ENCODE assay signal across 12 cellular contexts in the genomic region with DNA sequence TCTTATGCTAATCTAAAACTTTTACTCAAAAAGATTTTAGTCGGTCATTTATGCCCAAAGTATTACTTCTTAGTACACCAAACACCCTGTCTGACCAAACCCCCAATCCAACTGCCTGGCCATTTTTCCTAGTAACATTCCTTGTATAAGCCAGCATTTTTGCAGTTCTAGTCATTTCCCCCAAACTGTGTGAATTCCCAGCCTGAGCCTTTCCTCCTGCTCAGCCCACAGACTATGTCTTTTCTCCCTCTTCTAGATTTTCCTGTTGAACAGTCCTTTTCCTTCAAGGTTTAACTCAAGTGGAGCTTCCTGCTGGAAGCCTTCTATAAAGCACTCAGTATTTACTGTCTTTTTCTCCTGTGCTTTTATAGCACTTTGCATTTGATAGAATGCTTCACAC.
DNase-seq lines count a peak whose midpoint lies in the region; ATAC-seq and TF ChIP-seq lines count a peak whose summit lies in the region.
"Had no signal": no experiment of that assay in that cellular context is flagged by ENCODE, and none has a peak within 500 bp of the region (broad histone marks: within the 10 kb centered on the region; RNA-seq: fewer than 3 reads in every experiment).

No MANE protein-coding gene starts in this region.

- H2BK12ac ChIP-seq in H9 (ENCODE audit: insufficient read length, low read depth, low read length), result no peak overlapping the region

- H3K9me3 Mint-ChIP-seq in H9, result no peaks in the 10 kb centered on the region; a peak in 1 of 5 replicates

- H2AFZ ChIP-seq in H9 (ENCODE audit: low read length), result no peak overlapping the region

- H3K79me2 ChIP-seq in H9 (ENCODE audit: insufficient read depth, low read length), result no peaks in the 10 kb centered on the region

- H3K79me1 ChIP-seq in H9 (ENCODE audit: insufficient read depth, low read depth, low read length, poor library complexity, severe bottlenecking), result no peaks in the 10 kb centered on the region

- H3K9ac ChIP-seq in H9 (ENCODE audit: extremely low read depth, insufficient read length, low read length), result no peak overlapping the region
- no peak overlapping the region for H3K9ac ChIP-seq in adipocyte (ENCODE audit: low read length)
- H3K9ac ChIP-seq in skeletal muscle satellite cell (ENCODE audit: low read depth, low read length), result peak overlapping the region; percentile 47

- no peak overlapping the region for H2AK5ac ChIP-seq in H9 (ENCODE audit: insufficient read length, low read length)

- H3K4ac ChIP-seq in H9 (ENCODE audit: low read depth, low read length), result no peak overlapping the region

- peaks cover 8% of the 10 kb centered on the region in 2 experiments for H3K4me1 Mint-ChIP-seq in H9

- no peak overlapping the region for H2BK20ac ChIP-seq in H9 (ENCODE audit: low read depth, low read length, poor library complexity, severe bottlenecking)

- no peak overlapping the region for H3K18ac ChIP-seq in H9 (ENCODE audit: insufficient read length, low read depth, low read length)

- H4K20me1 ChIP-seq in H9 (ENCODE audit: control insufficient read depth, insufficient read depth, insufficient read length), result no peaks in the 10 kb centered on the region

- no peak for TF ChIP-seq EP300 in gastroesophageal sphincter (IDR thresholded peaks at IDR 0.05)

- H4K91ac ChIP-seq in H9 (ENCODE audit: insufficient read length, low read depth, low read length), result no peak overlapping the region

- H3K4me2 ChIP-seq in H9 (ENCODE audit: insufficient read depth, insufficient read length, low read length) (no peak overlapping the region), skeletal muscle satellite cell (ENCODE audit: low read length) (peak overlapping the region; percentile 22)

- no peak overlapping the region for H2BK5ac ChIP-seq in H9 (ENCODE audit: insufficient read length, low read length)

- no peak overlapping the region for H3K23ac ChIP-seq in H9 (ENCODE audit: insufficient read length, low read depth, low read length)

- H3K27ac ChIP-seq in H9 (ENCODE audit: insufficient read length, low read depth, low read length) (no peak overlapping the region), gastroesophageal sphincter (no peak overlapping the region)

- H3K14ac ChIP-seq in H9 (ENCODE audit: insufficient read depth, low read length), result no peak overlapping the region

- H3T11ph ChIP-seq in H9 (ENCODE audit: low read length), result no peak overlapping the region

- no peak for ATAC-seq in gastroesophageal sphincter

- H3K36me3 ChIP-seq in adipocyte (ENCODE audit: control insufficient read depth, insufficient read depth, low read length, severe bottlenecking) (no peaks in the 10 kb centered on the region), skeletal muscle satellite cell (ENCODE audit: insufficient read depth, low read length) (no peaks in the 10 kb centered on the region), gastroesophageal sphincter (no peaks in the 10 kb centered on the region)

- WGBS in H9 (ENCODE audit: extremely low coverage, insufficient read length, low lambda C conversion rate), result no CpG with 5 or more reads among the region's 1 CpG
- WGBS in gastroesophageal sphincter (ENCODE audit: low coverage in 1 of 2), 2 donors, result 72 to 91% methylated on average over 1 of the region's 1 CpG
- 91 to 96% methylated on average over 1 of the region's 1 CpG for WGBS in lower leg skin, 2 donors

- H3K9me3 ChIP-seq in H9 (ENCODE audit: control insufficient read depth, low read depth, low read length) (no peaks in the 10 kb centered on the region), adipocyte (ENCODE audit: control insufficient read depth, low read length) (no peaks in the 10 kb centered on the region), skeletal muscle satellite cell (replicated peaks; ENCODE audit: low read length) (no peaks in the 10 kb centered on the region), gastroesophageal sphincter (no peaks in the 10 kb centered on the region)

- no peaks in the 10 kb centered on the region for H3K23me2 ChIP-seq in H9 (ENCODE audit: insufficient read length, low read depth, low read length, poor library complexity, severe bottlenecking)

- H3K4me3 ChIP-seq in adipocyte (ENCODE audit: low read length) (no peak overlapping the region), skeletal muscle satellite cell (ENCODE audit: low read length) (no peak overlapping the region), gastroesophageal sphincter (no peak overlapping the region), lower leg skin (ENCODE audit: low read depth, poor library complexity, severe bottlenecking) (no peak overlapping the region)

- H2BK120ac ChIP-seq in H9 (ENCODE audit: low read depth, low read length, poor library complexity, severe bottlenecking), result no peak overlapping the region

- H4K5ac ChIP-seq in H9 (ENCODE audit: insufficient read length, low read depth, low read length), result no peak overlapping the region

- no peaks in the 10 kb centered on the region for H3K4me1 ChIP-seq in H9 (ENCODE audit: insufficient read depth, low read length)
- peaks cover 43% of the 10 kb centered on the region for H3K4me1 ChIP-seq in adipocyte (ENCODE audit: control insufficient read depth, insufficient read depth, low read length)
- H3K4me1 ChIP-seq in skeletal muscle satellite cell (ENCODE audit: control insufficient read depth, insufficient read depth, low read length), result peaks cover 49% of the 10 kb centered on the region
- H3K4me1 ChIP-seq in gastroesophageal sphincter, result no peaks in the 10 kb centered on the region

- H3K27ac Mint-ChIP-seq in H9, result peak overlapping the region; percentile 3 to 83 (median 20); a peak in 3 of 7 replicates

- H3K56ac ChIP-seq in H9 (ENCODE audit: insufficient read length, low read depth, low read length), result no peak overlapping the region

- H3K27me3 ChIP-seq in H9 (ENCODE audit: insufficient read depth, low read length), result no peaks in the 10 kb centered on the region
- no peaks in the 10 kb centered on the region for H3K27me3 ChIP-seq in adipocyte (replicated peaks; ENCODE audit: control insufficient read depth, insufficient read depth, low read length)
- H3K27me3 ChIP-seq in skeletal muscle satellite cell (ENCODE audit: control insufficient read depth, insufficient read depth, low read length), result no peaks in the 10 kb centered on the region
- H3K27me3 ChIP-seq in gastroesophageal sphincter, result no peaks in the 10 kb centered on the region

- TF ChIP-seq POLR2A in gastroesophageal sphincter (IDR thresholded peaks at IDR 0.05) (no peak), lower leg skin (IDR thresholded peaks at IDR 0.05) (no peak)

- H3K4me3 Mint-ChIP-seq in H9, result no peak overlapping the region

- no peaks in the 10 kb centered on the region for H3K36me3 Mint-ChIP-seq in H9 (ENCODE audit: insufficient read depth in 1 of 3, low read depth in 3 of 3)

- TF ChIP-seq CTCF in H9 (conservative IDR thresholded peaks at IDR 0.05) (no peak), gastroesophageal sphincter (IDR thresholded peaks at IDR 0.05) (no peak), lower leg skin (IDR thresholded peaks at IDR 0.05) (no peak)

- no peak for DNase-seq in H9
- peak; percentile 53 for DNase-seq in adipocyte (ENCODE audit: low read depth)
- peak; percentile 54 for DNase-seq in hepatic stellate cell (ENCODE audit: low spot score)
- no peak for DNase-seq in H4 (ENCODE audit: low spot score)
- no peak for DNase-seq in lower leg skin (ENCODE audit: low spot score in 2 of 2)
- DNase-seq in DMS53 treated with DMSO at 0.1 percent for 48 hours (lab: John Stamatoyannopoulos, UW; ENCODE audit: unreplicated experiment), result no peak
- DNase-seq: activated gamma-delta T cell; NCI-H2171; SIG-M5; stimulated activated naive CD4-positive, alpha-beta T cell treated with Interleukin-2 at 50 U/mL for 16 hours had no signal

- intact Hi-C loops in lower leg skin (cut with DNase I; ENCODE audit: low total_unique reads), result no loop called here

- H2BK15ac ChIP-seq in H9 (ENCODE audit: low read depth, low read length), result no peak overlapping the region

- no peaks in the 10 kb centered on the region for H3K27me3 Mint-ChIP-seq in H9 (ENCODE audit: low read depth)

- H4K8ac ChIP-seq in H9 (replicated peaks; ENCODE audit: insufficient read length, low read depth, low read length), result no peak overlapping the region

Comparison
In these comparisons a context has a peak if more than half of its experiments do, and no peak if none do; other contexts are left out.
1. DNase-seq: peak in adipocyte (single experiment) and hepatic stellate cell (single experiment); none in H9 (single experiment), H4 (single experiment), lower leg skin (0 of 2) and DMS53 treated with DMSO at 0.1 percent for 48 hours (single experiment).